In genomic region chr13:20188649-20189553, GRCh38 we compare ENCODE assay signal across 11 cellular contexts. TPM values are rescaled to one million over a fixed set of nuclear protein-coding genes. Genes with fewer than 3 reads are reported as not detected.
DNase-seq lines count a peak whose midpoint lies in the region; ATAC-seq and TF ChIP-seq lines count a peak whose summit lies in the region.
"Had no signal": no experiment of that assay in that cellular context is flagged by ENCODE, and none has a peak within 500 bp of the region (broad histone marks: within the 10 kb centered on the region; RNA-seq: fewer than 3 reads in every experiment).

No MANE protein-coding gene starts in this region.

- no peaks in the 10 kb centered on the region for H3K36me3 Mint-ChIP-seq in Caco-2 (ENCODE audit: insufficient read depth, unreplicated experiment)

- in situ Hi-C loops in GM23248 (cut with MboI) = loop anchor here (25.0 kb wide), 2 partner anchors 498 to 648 kb away; no protein-coding TSS in a partner anchor

- H3K9me3 ChIP-seq in Caco-2 = no peaks in the 10 kb centered on the region
- no peaks in the 10 kb centered on the region for H3K9me3 ChIP-seq in Karpas-422 (ENCODE audit: low read length)
- no peaks in the 10 kb centered on the region for H3K9me3 ChIP-seq in stomach
- no peaks in the 10 kb centered on the region for H3K9me3 ChIP-seq in GM23248 (ENCODE audit: low read depth)

- no TSS peak for BruUV-seq in Caco-2 (replicated peaks; lab: Mats Ljungman, UMichigan)

- H3F3A ChIP-seq in GM23248 (ENCODE audit: insufficient read depth) = peaks cover 24% of the 10 kb centered on the region

- H4K20me1 ChIP-seq in Karpas-422 (ENCODE audit: insufficient read depth, low read depth, low read length) (no peaks in the 10 kb centered on the region), GM23248 (ENCODE audit: insufficient read depth) (no peaks in the 10 kb centered on the region)

- TF ChIP-seq CTCF in Caco-2 (IDR thresholded peaks at IDR 0.05; ENCODE audit: insufficient read depth in 1 of 2, low read depth in 1 of 2, low read length in 1 of 2, severe bottlenecking in 1 of 2, unreplicated experiment in 1 of 2) (peak; percentile 10 to 13), stomach (IDR thresholded peaks at IDR 0.05) (no peak)

- 81 to 89% (median 86%) methylated on average over 26 to 28 of the region's 28 CpGs for WGBS in stomach, 5 donors
- WGBS in GM23248 (ENCODE audit: low coverage in 1 of 2, low lambda C conversion rate in 2 of 2, missing lambda C conversion rate in 2 of 2), 2 experiments = 88 to 90% methylated on average over 28 of the region's 28 CpGs

- DNase-seq in Caco-2 = peak in 1 of 2 experiments; percentile 30
- DNase-seq in Karpas-422 = peak; percentile 62
- peak; percentile 79 for DNase-seq in UCSD-AML1 (lab: John Stamatoyannopoulos, UW; ENCODE audit: unreplicated experiment)
- no peak for DNase-seq in left lobe of liver (ENCODE audit: low spot score)
- DNase-seq in activated effector memory CD4-positive, alpha-beta T cell treated with Interleukin-2 at 50 U/mL for 16 hours = no peak
- no peak for DNase-seq in T-helper 9 cell
- DNase-seq in stomach = no peak
- DNase-seq in GM23248 = no peak
- DNase-seq: activated CD4-positive, alpha-beta T cell treated with anti-CD3 and anti-CD28 coated beads, Interleukin-2, amount 50 U/mL, for 4 hours; NCI-H1105; occipital lobe had no signal

- H3K36me3 ChIP-seq in Caco-2 (ENCODE audit: control insufficient read depth, insufficient read depth, low read length) = no peaks in the 10 kb centered on the region
- H3K36me3 ChIP-seq in Karpas-422 (ENCODE audit: insufficient read depth, low read length) = no peaks in the 10 kb centered on the region
- peaks cover 0 to 4% (median 0%) of the 10 kb centered on the region in 4 donors for H3K36me3 ChIP-seq in stomach
- H3K36me3 ChIP-seq in GM23248 (ENCODE audit: low read depth) = no peaks in the 10 kb centered on the region

- no peak for TF ChIP-seq EP300 in stomach (IDR thresholded peaks at IDR 0.05)

- H3K27ac Mint-ChIP-seq in Caco-2 (ENCODE audit: unreplicated experiment) = no peak overlapping the region

- H3K27me3 ChIP-seq in Caco-2 (replicated peaks; ENCODE audit: control insufficient read depth, insufficient read depth, low read length) (no peaks in the 10 kb centered on the region; the same call in 1 of the 2 replicates), Karpas-422 (ENCODE audit: low read length) (no peaks in the 10 kb centered on the region), stomach (peaks cover 7 to 43% (median 24%) of the 10 kb centered on the region in 3 donors), GM23248 (replicated peaks; ENCODE audit: insufficient read depth) (peaks cover 10% of the 10 kb centered on the region)

- no peak for TF ChIP-seq POLR2A in stomach (IDR thresholded peaks at IDR 0.05)

- no peak overlapping the region for H3K4me2 ChIP-seq in Karpas-422 (ENCODE audit: low read depth, low read length, poor library complexity, severe bottlenecking)
- H3K4me2 ChIP-seq in GM23248 (ENCODE audit: unreplicated experiment) = no peak overlapping the region

- H3K9ac ChIP-seq in Karpas-422 (ENCODE audit: low read length) (no peak overlapping the region), GM23248 (no peak overlapping the region)

- no peak overlapping the region for H3K4me3 Mint-ChIP-seq in Caco-2 (ENCODE audit: unreplicated experiment)

- POLR2A ChIA-PET in Caco-2 (lab: Charles Lee) = no interaction called here

- H3K4me1 Mint-ChIP-seq in Caco-2 (ENCODE audit: low read depth, unreplicated experiment) = no peaks in the 10 kb centered on the region

- H3K4me1 ChIP-seq in Caco-2 = 0 out of 2 replicates have a peak, but pooled peaks cover 6% of the 10 kb centered on the region
- H3K4me1 ChIP-seq in Karpas-422 (ENCODE audit: low read length) = peaks cover 23% of the 10 kb centered on the region
- peaks cover 16 to 26% (median 24%) of the 10 kb centered on the region in 4 donors for H3K4me1 ChIP-seq in stomach
- peaks cover 22% of the 10 kb centered on the region for H3K4me1 ChIP-seq in GM23248 (ENCODE audit: insufficient read depth)

- H3K79me2 ChIP-seq in Karpas-422 (ENCODE audit: low read length) = no peaks in the 10 kb centered on the region
- H3K79me2 ChIP-seq in GM23248 (ENCODE audit: insufficient read depth) = no peaks in the 10 kb centered on the region

- H3K9me2 ChIP-seq in Karpas-422 (replicated peaks; ENCODE audit: insufficient read depth, low read length) = no peaks in the 10 kb centered on the region
- no peaks in the 10 kb centered on the region for H3K9me2 ChIP-seq in GM23248 (ENCODE audit: insufficient read depth)

- H3K27ac ChIP-seq in Karpas-422 (ENCODE audit: low read length) (no peak overlapping the region), stomach (no peak overlapping the region), GM23248 (no peak overlapping the region)

- H3K4me3 ChIP-seq in Caco-2 (ENCODE audit: low read depth, low read length) = no peak overlapping the region
- no peak overlapping the region for H3K4me3 ChIP-seq in Karpas-422 (ENCODE audit: low read length)
- no peak overlapping the region for H3K4me3 ChIP-seq in stomach
- H3K4me3 ChIP-seq in GM23248 = no peak overlapping the region

- H2AFZ ChIP-seq in Karpas-422 (ENCODE audit: low read length) = peak overlapping the region; percentile 10; the same call in 1 of the 2 replicates
- H2AFZ ChIP-seq in GM23248 = no peak overlapping the region

- peak; percentile 8 for ATAC-seq in left lobe of liver

- CTCF ChIA-PET in Caco-2 (lab: Charles Lee) = interaction anchor here (0.6 to 1.2 kb wide), 3 partner anchors 10 to 593 kb away, joined by 3 to 5 read pairs (median 3); no protein-coding TSS in a partner anchor

- intact Hi-C loops in Caco-2 (cut with micrococcal nuclease; ENCODE audit: unreplicated experiment) (no loop called here), stomach (cut with DNase I; ENCODE audit: low total_unique reads) (loop anchor here (10.0 kb wide), 1 partner anchor 296 kb away; no protein-coding TSS in a partner anchor)

- peaks cover 10% of the 10 kb centered on the region for H3K27me3 Mint-ChIP-seq in Caco-2 (ENCODE audit: insufficient read depth, unreplicated experiment)

- no peaks in the 10 kb centered on the region for H3K9me3 Mint-ChIP-seq in Caco-2 (ENCODE audit: unreplicated experiment)

RNA-seq across cellular contexts. Expression of gene GJB2, which starts 3.8 kb away (rescaled TPM):
- 0.58 and 0.75 TPM in 2 replicates for total RNA-seq in Caco-2 (2022)
- not detected in 2 replicates for total RNA-seq in Karpas-422 (2014; rRNA removed; shearing (Covaris generic); ENCODE audit: low replicate concordance)
- total RNA-seq in left lobe of liver = 30.7 TPM
- 10 to 100 TPM in 1 of 5 donors, 1 to 10 TPM in 2, under 1 TPM in 1, not detected in 1; 0.58 to 10.4 (median 3.0) TPM for total RNA-seq in stomach
- 100 to 1,000 TPM in 1 of 3 donors, 1 to 10 TPM in 1, under 1 TPM in 1; 0.76 to 102 (median 2.3) TPM for polyA plus RNA-seq in stomach
- 0.11 and 0.25 TPM in 2 replicates for total RNA-seq in GM23248 (2014; rRNA removed; shearing (Covaris generic))
- polyA plus RNA-seq in GM23248 (2016; fragmentation: Nextera tagmentation; extraction: Ambion mirVana) = 0.16 and 0.20 TPM in 2 replicates

RNA-seq across cellular contexts. Expression of gene GJA3, which starts 28.0 kb away (rescaled TPM):
- total RNA-seq in Caco-2 (2022) = 0.09 and 0.11 TPM in 2 replicates
- total RNA-seq in Karpas-422 (2014; rRNA removed; shearing (Covaris generic); ENCODE audit: low replicate concordance) = 5.0 and 5.8 TPM in 2 replicates
- total RNA-seq in left lobe of liver = 0.03 TPM
- under 1 TPM in 1 of 5 donors, not detected in 4; 0.14 TPM for total RNA-seq in stomach
- under 1 TPM in 1 of 3 donors, not detected in 2; 0.13 TPM for polyA plus RNA-seq in stomach
- 5.5 and 5.8 TPM in 2 replicates for total RNA-seq in GM23248 (2014; rRNA removed; shearing (Covaris generic))
- polyA plus RNA-seq in GM23248 (2016; fragmentation: Nextera tagmentation; extraction: Ambion mirVana) = 1.9 and 2.1 TPM in 2 replicates

RNA-seq across cellular contexts. Expression of gene GJB6, which starts 43.2 kb away (rescaled TPM):
- not detected in 2 replicates for total RNA-seq in Caco-2 (2022)
- not detected in 2 replicates for total RNA-seq in Karpas-422 (2014; rRNA removed; shearing (Covaris generic); ENCODE audit: low replicate concordance)
- total RNA-seq in left lobe of liver = not detected
- under 1 TPM in 1 of 5 donors, not detected in 4; 0.73 TPM for total RNA-seq in stomach
- 10 to 100 TPM in 1 of 3 donors, 1 to 10 TPM in 1, not detected in 1; 1.5 to 41.6 TPM for polyA plus RNA-seq in stomach
- total RNA-seq in GM23248 (2014; rRNA removed; shearing (Covaris generic)) = not detected in 2 replicates
- not detected in 2 replicates for polyA plus RNA-seq in GM23248 (2016; fragmentation: Nextera tagmentation; extraction: Ambion mirVana)

Comparison
In these comparisons a context has a peak if more than half of its experiments do, and no peak if none do; other contexts are left out.
1. DNase-seq: peak in Karpas-422 (single experiment) and UCSD-AML1 (single experiment); none in left lobe of liver (single experiment), activated effector memory CD4-positive, alpha-beta T cell treated with Interleukin-2 at 50 U/mL for 16 hours (single experiment), T-helper 9 cell (single experiment), stomach (single experiment) and GM23248 (single experiment).
2. CTCF ChIP-seq: peak in Caco-2 (2 of 2); none in stomach (0 of 7).